10 cellular contexts compared by ENCODE assay signal in genomic region chr22:38267086-38267485, GRCh38. TPM values are rescaled to one million over a fixed set of nuclear protein-coding genes. Genes with fewer than 3 reads are reported as not detected.
DNase-seq lines count a peak whose midpoint lies in the region; ATAC-seq lines count a peak whose summit lies in the region.
"Had no signal": no experiment of that assay in that cellular context is flagged by ENCODE, and none has a peak within 500 bp of the region (broad histone marks: within the 10 kb centered on the region; RNA-seq: fewer than 3 reads in every experiment).

No MANE protein-coding gene starts in this region.

- no peaks in the 10 kb centered on the region for H3K9me3 Mint-ChIP-seq in CD4-positive, CD25-positive, alpha-beta regulatory T cell
- H3K9me3 Mint-ChIP-seq in natural killer cell treated with Interleukin-12 subunit alpha and Interleukin-12 subunit beta and Interleukin-15 and Interleukin-18, amount 100 ng/mL, for 72 hours: no peaks in the 10 kb centered on the region
- H3K9me3 Mint-ChIP-seq: HFFc6 had no signal

- ATAC-seq in CD4-positive, CD25-positive, alpha-beta regulatory T cell (ENCODE audit: low read depth in 2 of 2): peak; percentile 70 to 83
- ATAC-seq in natural killer cell treated with Interleukin-12 subunit alpha and Interleukin-12 subunit beta and Interleukin-15 and Interleukin-18, amount 100 ng/mL, for 72 hours: peak; percentile 88 to 89
- ATAC-seq in GM18520 (IDR thresholded peaks at IDR 0.05; ENCODE audit: unreplicated experiment): no peak

- H3K27ac ChIP-seq in CD4-positive, CD25-positive, alpha-beta regulatory T cell (ENCODE audit: insufficient read depth, low read length, poor library complexity, severe bottlenecking): peak overlapping the region; percentile 53
- H3K27ac ChIP-seq: C4-2B had no signal

- H3K4me3 ChIP-seq in CD4-positive, CD25-positive, alpha-beta regulatory T cell (ENCODE audit: low read depth, low read length): peak overlapping the region; percentile 10

- DNase-seq in CD4-positive, CD25-positive, alpha-beta regulatory T cell: peak; percentile 31 to 81 (median 69)
- DNase-seq in UCSD-AML1 (lab: John Stamatoyannopoulos, UW; ENCODE audit: unreplicated experiment): peak; percentile 74
- DNase-seq in central memory CD4-positive, alpha-beta T cell: peak; percentile 87
- peak; percentile 77 for DNase-seq in natural killer cell treated with Interleukin-12 subunit alpha and Interleukin-12 subunit beta and Interleukin-15 and Interleukin-18, amount 100 ng/mL, for 72 hours (ENCODE audit: low spot score)
- DNase-seq in SKM-1 (lab: John Stamatoyannopoulos, UW; ENCODE audit: unreplicated experiment): no peak
- no peak for DNase-seq in NCI-H1694 (lab: John Stamatoyannopoulos, UW)
- no peak for DNase-seq in NCI-H510A treated with DMSO at 0.1 percent for 48 hours (lab: John Stamatoyannopoulos, UW)
- DNase-seq: HFFc6 had no signal

- H3K27me3 ChIP-seq in CD4-positive, CD25-positive, alpha-beta regulatory T cell (ENCODE audit: control insufficient read depth, insufficient read depth, low read length): no peaks in the 10 kb centered on the region

- peaks cover 8 to 80% (median 45%) of the 10 kb centered on the region in 4 donors for H3K4me1 Mint-ChIP-seq in CD4-positive, CD25-positive, alpha-beta regulatory T cell
- H3K4me1 Mint-ChIP-seq in natural killer cell treated with Interleukin-12 subunit alpha and Interleukin-12 subunit beta and Interleukin-15 and Interleukin-18, amount 100 ng/mL, for 72 hours (ENCODE audit: low read depth in 2 of 2): peaks cover 54 to 60% of the 10 kb centered on the region in 2 donors

- peak overlapping the region; percentile 57 to 78 (median 70) for H3K4me3 Mint-ChIP-seq in CD4-positive, CD25-positive, alpha-beta regulatory T cell
- peak overlapping the region; percentile 66 for H3K4me3 Mint-ChIP-seq in natural killer cell treated with Interleukin-12 subunit alpha and Interleukin-12 subunit beta and Interleukin-15 and Interleukin-18, amount 100 ng/mL, for 72 hours
- H3K4me3 Mint-ChIP-seq: HFFc6 had no signal

- H3K9me3 ChIP-seq in CD4-positive, CD25-positive, alpha-beta regulatory T cell (ENCODE audit: control insufficient read depth in 2 of 2, low read length in 2 of 2): no peaks in the 10 kb centered on the region

- peaks cover 33% of the 10 kb centered on the region for H3K4me1 ChIP-seq in CD4-positive, CD25-positive, alpha-beta regulatory T cell (ENCODE audit: control insufficient read depth, insufficient read depth, low read length, poor library complexity, severe bottlenecking)

- peaks cover 15% of the 10 kb centered on the region for H3K36me3 Mint-ChIP-seq in CD4-positive, CD25-positive, alpha-beta regulatory T cell
- no peaks in the 10 kb centered on the region for H3K36me3 Mint-ChIP-seq in natural killer cell treated with Interleukin-12 subunit alpha and Interleukin-12 subunit beta and Interleukin-15 and Interleukin-18, amount 100 ng/mL, for 72 hours

- H3K27ac Mint-ChIP-seq in CD4-positive, CD25-positive, alpha-beta regulatory T cell: peak overlapping the region in 2 of 3 donors; percentile 88 to 89
- H3K27ac Mint-ChIP-seq in natural killer cell treated with Interleukin-12 subunit alpha and Interleukin-12 subunit beta and Interleukin-15 and Interleukin-18, amount 100 ng/mL, for 72 hours: peak overlapping the region; percentile 75 to 83

- H3K27me3 Mint-ChIP-seq in CD4-positive, CD25-positive, alpha-beta regulatory T cell: no peaks in the 10 kb centered on the region
- no peaks in the 10 kb centered on the region for H3K27me3 Mint-ChIP-seq in natural killer cell treated with Interleukin-12 subunit alpha and Interleukin-12 subunit beta and Interleukin-15 and Interleukin-18, amount 100 ng/mL, for 72 hours

- H3K36me3 ChIP-seq in CD4-positive, CD25-positive, alpha-beta regulatory T cell (ENCODE audit: control insufficient read depth, insufficient read depth, low read length): no peaks in the 10 kb centered on the region

RNA-seq across cellular contexts. Expression of gene TMEM184B, which starts 5.7 kb away (rescaled TPM):
- 31.3 TPM for total RNA-seq in CD4-positive, CD25-positive, alpha-beta regulatory T cell
- polyA plus RNA-seq in CD4-positive, CD25-positive, alpha-beta regulatory T cell: 1 to 10 TPM; 7.2 to 8.2 (median 7.7) TPM
- total RNA-seq in natural killer cell treated with Interleukin-12 subunit alpha and Interleukin-12 subunit beta and Interleukin-15 and Interleukin-18, amount 100 ng/mL, for 72 hours: 10 to 100 TPM; 59.4 to 59.8 TPM

RNA-seq across cellular contexts. Expression of gene CSNK1E, which starts 50.1 kb away (rescaled TPM):
- total RNA-seq in CD4-positive, CD25-positive, alpha-beta regulatory T cell: 154 TPM
- polyA plus RNA-seq in CD4-positive, CD25-positive, alpha-beta regulatory T cell: 10 to 100 TPM in 2 of 4 donors, 1 to 10 TPM in 2; 7.4 to 12.4 (median 9.5) TPM
- 100 to 1,000 TPM; 107 to 156 TPM for total RNA-seq in natural killer cell treated with Interleukin-12 subunit alpha and Interleukin-12 subunit beta and Interleukin-15 and Interleukin-18, amount 100 ng/mL, for 72 hours

Comparison
In these comparisons a context has a peak if more than half of its experiments do, and no peak if none do; other contexts are left out.
1. DNase-seq: peak in CD4-positive, CD25-positive, alpha-beta regulatory T cell (3 of 3), UCSD-AML1 (single experiment), central memory CD4-positive, alpha-beta T cell (single experiment) and natural killer cell treated with Interleukin-12 subunit alpha and Interleukin-12 subunit beta and Interleukin-15 and Interleukin-18, amount 100 ng/mL, for 72 hours (single experiment); none in SKM-1 (single experiment), NCI-H1694 (single experiment) and NCI-H510A treated with DMSO at 0.1 percent for 48 hours (single experiment).